Comparison of ENCODE assay signal across 8 cellular contexts in the genomic region with DNA sequence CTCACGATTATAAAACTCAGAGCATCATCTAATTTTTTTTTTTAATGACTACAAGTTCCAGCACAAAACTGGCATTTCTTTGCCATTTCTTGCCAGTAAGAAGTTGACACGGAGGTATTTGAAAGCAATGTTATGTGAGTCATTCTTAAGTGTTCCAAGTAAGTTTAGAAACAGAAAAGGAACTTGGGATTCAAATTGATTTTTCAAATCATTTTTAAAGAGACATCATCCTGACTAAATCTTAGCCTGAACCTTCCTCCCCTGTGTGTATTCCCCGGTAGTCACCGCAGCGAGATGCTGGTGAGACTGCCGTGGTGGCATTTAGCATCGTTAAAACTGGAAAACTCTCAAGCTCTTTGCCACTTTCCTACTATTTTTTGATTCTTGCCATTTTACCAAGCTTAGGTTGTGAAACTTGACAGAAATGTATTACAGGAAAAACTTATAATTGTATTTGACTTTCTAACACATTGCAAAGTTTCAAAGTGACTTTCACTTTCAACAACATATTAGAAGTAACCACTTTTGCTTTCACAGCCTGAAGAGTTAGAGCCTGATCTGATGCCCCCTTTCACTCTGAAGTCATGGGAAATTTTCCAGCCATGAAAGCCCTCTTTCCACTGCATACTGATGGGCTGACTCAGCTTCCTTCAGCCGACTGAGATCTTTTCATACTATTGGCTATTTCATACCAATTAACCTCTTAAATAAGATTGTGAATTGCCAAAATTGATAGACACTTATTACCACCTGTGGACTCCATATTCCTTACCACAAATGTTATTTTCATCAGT.
A peak's percentile ranks its signal among the peaks of the same experiment; 100 is the strongest.
DNase-seq lines count a peak whose midpoint lies in the region; ATAC-seq and TF ChIP-seq lines count a peak whose summit lies in the region.

No MANE protein-coding gene starts in this region.

- H3K79me2 ChIP-seq in trophoblast cell (ENCODE audit: control insufficient read depth, insufficient read depth, low read length, poor library complexity) = no peaks in the 10 kb centered on the region

- peak overlapping the region; percentile 46 for H2BK12ac ChIP-seq in trophoblast cell (ENCODE audit: low read length)

- no peak overlapping the region for H3K14ac ChIP-seq in trophoblast cell (ENCODE audit: low read length)

- H3K4me1 ChIP-seq in trophoblast cell (ENCODE audit: control insufficient read depth in 1 of 2, insufficient read depth in 2 of 2, low read length in 2 of 2) (peaks cover 0 to 4% of the 10 kb centered on the region in 2 experiments), colonic mucosa (no peaks in the 10 kb centered on the region)

- WGBS in trophoblast cell (ENCODE audit: extremely low coverage, insufficient coverage, insufficient read length) = no CpG with 5 or more reads among the region's 8 CpGs

- H3K36me3 Mint-ChIP-seq in dendritic cell treated with granulocyte-macrophage colony-stimulating factor and Interleukin-4, amounts not matched to agents 40 ng/mL and 50 ng/mL, for 4 days (ENCODE audit: low read depth) = peaks cover 53% of the 10 kb centered on the region

- H3K27ac Mint-ChIP-seq in dendritic cell treated with granulocyte-macrophage colony-stimulating factor and Interleukin-4, amounts not matched to agents 40 ng/mL and 50 ng/mL, for 4 days = peak overlapping the region; percentile 76

- no peak for TF ChIP-seq CTCF in colonic mucosa (IDR thresholded peaks at IDR 0.05)

- H3K4me1 Mint-ChIP-seq in dendritic cell treated with granulocyte-macrophage colony-stimulating factor and Interleukin-4, amounts not matched to agents 40 ng/mL and 50 ng/mL, for 4 days (ENCODE audit: low read depth) = peaks cover 22% of the 10 kb centered on the region

- intact Hi-C loops in dendritic cell treated with granulocyte-macrophage colony-stimulating factor and Interleukin-4, amounts not matched to agents 40 ng/mL and 50 ng/mL, for 4 days (cut with micrococcal nuclease) = no loop called here
- intact Hi-C loops in left colon (cut with DNase I, micrococcal nuclease) = no loop called here
- intact Hi-C loops in colonic mucosa (cut with DNase I) = no loop called here

- no peaks in the 10 kb centered on the region for H3K79me1 ChIP-seq in trophoblast cell (ENCODE audit: low read length)

- H3K27me3 ChIP-seq in trophoblast cell (ENCODE audit: insufficient read depth, low read length) (no peaks in the 10 kb centered on the region), colonic mucosa (no peaks in the 10 kb centered on the region)

- no peak overlapping the region for H4K12ac ChIP-seq in trophoblast cell (ENCODE audit: low read depth, low read length)

- H3K4me3 ChIP-seq in trophoblast cell (ENCODE audit: low read depth, low read length) (no peak overlapping the region), colonic mucosa (no peak overlapping the region)

- H4K91ac ChIP-seq in trophoblast cell (ENCODE audit: low read depth, low read length) = no peak overlapping the region

- no peak overlapping the region for H3K9ac ChIP-seq in trophoblast cell (ENCODE audit: low read length)
- H3K9ac ChIP-seq in colonic mucosa (ENCODE audit: low read depth in 2 of 2, low read length in 2 of 2) = no peak overlapping the region

- no peak overlapping the region for H4K8ac ChIP-seq in trophoblast cell (ENCODE audit: low read depth, low read length)

- no peaks in the 10 kb centered on the region for H3K9me3 Mint-ChIP-seq in dendritic cell treated with granulocyte-macrophage colony-stimulating factor and Interleukin-4, amounts not matched to agents 40 ng/mL and 50 ng/mL, for 4 days

- H3K4me3 Mint-ChIP-seq in dendritic cell treated with granulocyte-macrophage colony-stimulating factor and Interleukin-4, amounts not matched to agents 40 ng/mL and 50 ng/mL, for 4 days = no peak overlapping the region

- H3K18ac ChIP-seq in trophoblast cell (ENCODE audit: low read length) = no peak overlapping the region

- H3K4me2 ChIP-seq in trophoblast cell (ENCODE audit: low read length) = no peak overlapping the region

- no peak overlapping the region for H2AK5ac ChIP-seq in trophoblast cell (ENCODE audit: low read length)

- H3K23ac ChIP-seq in trophoblast cell (ENCODE audit: low read length) = no peak overlapping the region

- ATAC-seq in GM18498 (IDR thresholded peaks at IDR 0.05; ENCODE audit: unreplicated experiment) = peak; percentile 84
- peak; percentile 98 for ATAC-seq in HG02610 (IDR thresholded peaks at IDR 0.05; ENCODE audit: unreplicated experiment)
- no peak for ATAC-seq in left colon
- no peak for ATAC-seq in HG02970 (IDR thresholded peaks at IDR 0.05; ENCODE audit: low FRiP score, unreplicated experiment)

- no peak overlapping the region for H2BK5ac ChIP-seq in trophoblast cell (ENCODE audit: low read depth, low read length, poor library complexity)

- no peaks in the 10 kb centered on the region for H3K27me3 Mint-ChIP-seq in dendritic cell treated with granulocyte-macrophage colony-stimulating factor and Interleukin-4, amounts not matched to agents 40 ng/mL and 50 ng/mL, for 4 days

- no peak overlapping the region for H2AFZ ChIP-seq in trophoblast cell (ENCODE audit: insufficient read depth, low read length, poor library complexity)

- H3K9me3 ChIP-seq in trophoblast cell (ENCODE audit: insufficient read depth, low read depth, low read length) (no peaks in the 10 kb centered on the region), colonic mucosa (no peaks in the 10 kb centered on the region)

- DNase-seq in RPMI7951 (ENCODE audit: low read depth) (peak; percentile 89), trophoblast cell (no peak), left colon (no peak), colonic mucosa (no peak)

- H3K4ac ChIP-seq in trophoblast cell (ENCODE audit: low read depth, low read length) = no peak overlapping the region

- H3K36me3 ChIP-seq in trophoblast cell (ENCODE audit: control insufficient read depth in 1 of 2, insufficient read depth in 2 of 2, low read length in 2 of 2) (peaks cover 0 to 3% of the 10 kb centered on the region in 2 experiments), colonic mucosa (no peaks in the 10 kb centered on the region)

- H3K27ac ChIP-seq in trophoblast cell (ENCODE audit: low read depth, low read length) (no peak overlapping the region), colonic mucosa (no peak overlapping the region)

- H2BK120ac ChIP-seq in trophoblast cell (ENCODE audit: insufficient read depth, low read length, poor library complexity) = no peak overlapping the region

Comparison
In these comparisons a context has a peak if more than half of its experiments do, and no peak if none do; other contexts are left out.
1. ATAC-seq: peak in GM18498 (single experiment) and HG02610 (single experiment); none in left colon (single experiment) and HG02970 (single experiment).